In the genomic region with DNA sequence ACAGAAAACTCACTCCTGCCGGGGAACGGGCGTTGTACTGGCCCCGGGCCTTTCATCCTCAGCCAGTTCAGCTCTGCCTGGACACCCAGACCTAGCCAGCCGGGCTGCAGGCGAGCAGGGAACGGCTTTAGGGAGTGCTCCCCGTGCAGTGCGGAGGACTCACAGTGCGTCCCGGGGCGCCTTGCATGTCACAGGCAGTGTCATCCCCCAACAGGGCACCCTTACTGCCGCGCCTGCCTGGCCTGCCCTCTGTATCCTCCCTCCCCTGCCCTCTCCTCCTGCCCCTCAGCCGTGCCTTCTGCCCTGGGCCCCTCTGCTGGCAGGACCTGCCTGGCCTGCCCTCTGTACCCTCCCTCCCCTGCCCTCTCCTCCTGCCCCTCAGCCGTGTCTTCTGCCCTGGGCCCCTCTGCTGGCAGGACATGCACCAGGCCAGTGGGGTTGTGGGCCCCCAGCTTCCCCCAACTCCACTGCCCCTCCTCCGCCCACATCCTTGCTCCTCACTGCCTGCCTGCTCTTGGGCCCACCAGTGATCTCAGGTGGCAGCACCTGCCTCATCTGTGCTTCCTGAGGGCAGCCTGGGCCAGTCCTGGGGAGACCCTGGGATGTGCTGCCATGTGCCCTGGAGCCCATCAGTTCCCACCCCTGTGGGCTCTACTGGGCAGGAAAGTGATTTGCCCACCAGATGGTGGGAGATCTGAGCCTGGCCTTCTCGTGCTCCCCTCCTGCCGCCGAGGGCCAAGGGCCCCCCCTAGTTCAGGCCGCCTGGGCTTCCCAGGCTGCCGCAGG, we compare ENCODE assay signal across 28 cellular contexts. TPM values are rescaled to one million over a fixed set of nuclear protein-coding genes. Genes with fewer than 3 reads are reported as not detected.
DNase-seq lines count a peak whose midpoint lies in the region; ATAC-seq, FAIRE-seq and TF ChIP-seq lines count a peak whose summit lies in the region.
"Had no signal": no experiment of that assay in that cellular context is flagged by ENCODE, and none has a peak within 500 bp of the region (broad histone marks: within the 10 kb centered on the region; RNA-seq: fewer than 3 reads in every experiment).

No MANE protein-coding gene starts in this region.

- H3K4me2 ChIP-seq in A549, result no peak overlapping the region
- no peak overlapping the region for H3K4me2 ChIP-seq in mesenchymal stem cell (ENCODE audit: low read length, poor library complexity, severe bottlenecking)
- H3K4me2 ChIP-seq: KMS-11 had no signal

- no peak overlapping the region for H3K23ac ChIP-seq in mesenchymal stem cell (ENCODE audit: low read length in 2 of 2)

- peak overlapping the region; percentile 46 for H4K91ac ChIP-seq in mesenchymal stem cell (ENCODE audit: low read length)

- no peak for TF ChIP-seq RAD21 in A549 (conservative IDR thresholded peaks at IDR 0.05 in 1 of 2, IDR thresholded peaks at IDR 0.05 in 1 of 2)

- no peak overlapping the region for H2AK5ac ChIP-seq in mesenchymal stem cell (ENCODE audit: low read length, severe bottlenecking)

- H3K4me3 Mint-ChIP-seq in T-helper 17 cell, result no peak overlapping the region
- H3K4me3 Mint-ChIP-seq: B cell had no signal

- no peak overlapping the region for H2AFZ ChIP-seq in mesenchymal stem cell (ENCODE audit: low read depth, low read length)

- no peak for TF ChIP-seq POLR2A in A549 (IDR thresholded peaks at IDR 0.05; ENCODE audit: low read length)

- no peak overlapping the region for H2BK12ac ChIP-seq in mesenchymal stem cell (ENCODE audit: low read length in 2 of 2)

- peaks cover 16% of the 10 kb centered on the region; the same call in 2 of the 3 replicates for H3K4me1 ChIP-seq in A549
- H3K4me1 ChIP-seq in mesenchymal stem cell (ENCODE audit: control insufficient read depth, insufficient read depth, low read depth, low read length), result peaks cover 26% of the 10 kb centered on the region
- H3K4me1 ChIP-seq: foreskin keratinocyte, right lobe of liver had no signal

- H2BK120ac ChIP-seq in mesenchymal stem cell (ENCODE audit: low read depth, low read length), result no peak overlapping the region

- no peak overlapping the region for H3K14ac ChIP-seq in mesenchymal stem cell (ENCODE audit: low read length in 2 of 2)

- peaks cover 44% of the 10 kb centered on the region for H3K79me1 ChIP-seq in mesenchymal stem cell (replicated peaks; ENCODE audit: low read length, poor library complexity, severe bottlenecking)

- ATAC-seq in A549 (no peak), T-helper 17 cell (no peak), Right ventricle myocardium superior (ENCODE audit: poor library complexity) (no peak)
- ATAC-seq: foreskin keratinocyte, right lobe of liver had no signal

- H3K27ac Mint-ChIP-seq in T-helper 17 cell, result peak overlapping the region; percentile 41
- H3K27ac Mint-ChIP-seq: B cell had no signal

- no peak for FAIRE-seq in A549 (lab: Jason Lieb, UNC)

- no peak overlapping the region for H3K4ac ChIP-seq in mesenchymal stem cell (ENCODE audit: low read depth in 1 of 2, low read length in 2 of 2)

- POLR2A ChIA-PET in A549 (lab: Yijun Ruan, JAX), result no interaction called here

- intact Hi-C loops in Right ventricle myocardium superior (cut with DNase I), result loop anchor here (5.0 kb wide), 1 partner anchor 34 kb away; no protein-coding TSS in a partner anchor
- intact Hi-C loops in head of caudate nucleus (cut with DNase I), result loop anchor here (10.0 kb wide), 1 partner anchor 96 kb away; the partner anchor contains the start of gene ENTPD6

- H3K36me3 Mint-ChIP-seq in T-helper 17 cell (ENCODE audit: low read depth), result peaks cover 5% of the 10 kb centered on the region

- H4K8ac ChIP-seq in mesenchymal stem cell (ENCODE audit: low read length), result peak overlapping the region; percentile 31

- no peak for TF ChIP-seq EP300 in A549 (IDR thresholded peaks at IDR 0.05)

- H3K9me3 ChIP-seq in A549 (no peaks in the 10 kb centered on the region), T-helper 17 cell (ENCODE audit: control insufficient read depth, low read length, poor library complexity, severe bottlenecking) (no peaks in the 10 kb centered on the region), mesenchymal stem cell (ENCODE audit: control insufficient read depth, low read length) (no peaks in the 10 kb centered on the region)
- H3K9me3 ChIP-seq: ascending aorta, esophagus squamous epithelium, neutrophil, right lobe of liver, thyroid gland had no signal

- H3K27ac ChIP-seq in A549 (0 out of 6 replicates have a peak overlapping the region, but pooled peaks of 1 of the 2 experiments have one; percentile 1), mesenchymal stem cell (ENCODE audit: low read length, poor library complexity, severe bottlenecking) (no peak overlapping the region)
- H3K27ac ChIP-seq: foreskin keratinocyte, KMS-11, neutrophil, right lobe of liver, thyroid gland had no signal

- H3K4me1 Mint-ChIP-seq in T-helper 17 cell, result peaks cover 2% of the 10 kb centered on the region

- H3K18ac ChIP-seq in mesenchymal stem cell (ENCODE audit: low read depth in 1 of 2, low read length in 2 of 2), result no peak overlapping the region

- H3K9ac ChIP-seq in mesenchymal stem cell (ENCODE audit: low read length), result no peak overlapping the region
- H3K9ac ChIP-seq: KMS-11 had no signal

- 89% methylated on average over 19 of the region's 22 CpGs for WGBS in A549 (ENCODE audit: missing lambda C conversion rate)
- 94% methylated on average over 22 of the region's 22 CpGs for WGBS in mesenchymal stem cell

- TF ChIP-seq CTCF in A549 (IDR thresholded peaks at IDR 0.05), result no peak

- H2BK15ac ChIP-seq in mesenchymal stem cell (ENCODE audit: low read depth, poor library complexity, severe bottlenecking), result no peak overlapping the region

- CTCF ChIA-PET in A549 (lab: Yijun Ruan, JAX), result interaction anchor here (1.1 to 5.5 kb wide), 3 partner anchors 91 to 297 kb away, joined by 3 to 24 read pairs (median 4); no protein-coding TSS in a partner anchor

- H3K27me3 ChIP-seq in mesenchymal stem cell (ENCODE audit: control insufficient read depth in 1 of 2, insufficient read depth in 1 of 2, low read length in 2 of 2), result no peaks in the 10 kb centered on the region
- H3K27me3 ChIP-seq: ascending aorta, esophagus squamous epithelium, foreskin keratinocyte, neutrophil, right lobe of liver, thyroid gland had no signal

- H3K4me3 ChIP-seq in A549 (no peak overlapping the region), mesenchymal stem cell (ENCODE audit: insufficient read depth in 1 of 2, low read depth in 1 of 2, low read length in 2 of 2) (peak overlapping the region in 1 of 2 experiments; percentile 15)
- H3K4me3 ChIP-seq: ascending aorta, esophagus squamous epithelium, right lobe of liver, thyroid gland had no signal

- no peaks in the 10 kb centered on the region for H3K27me3 Mint-ChIP-seq in T-helper 17 cell
- H3K27me3 Mint-ChIP-seq: B cell had no signal

- no peak for DNase-seq in A549 (ENCODE audit: low read depth in 1 of 2, low spot score in 1 of 2)
- no peak for DNase-seq in T-helper 17 cell
- DNase-seq in Right ventricle myocardium superior, result peak; percentile 42
- no peak for DNase-seq in mesenchymal stem cell
- no peak for DNase-seq in NCI-H526 treated with DMSO at 0.1 percent for 48 hours (lab: John Stamatoyannopoulos, UW)
- no peak for DNase-seq in head of caudate nucleus
- no peak for DNase-seq in activated CD8-positive, alpha-beta memory T cell treated with anti-CD3 and anti-CD28 coated beads for 24 hours
- no peak for DNase-seq in COR-L47 (lab: John Stamatoyannopoulos, UW)
- DNase-seq: ACHN; activated CD4-positive, alpha-beta T cell treated with anti-CD3 and anti-CD28 coated beads for 4 hours; activated effector memory CD4-positive, alpha-beta T cell treated with anti-CD3 and anti-CD28 coated beads, Interleukin-2, amount 50 U/mL, for 16 hours; DMS153; esophagus squamous epithelium; foreskin keratinocyte; H7; hippocampal formation; MM.1S; NCI-H1105 treated with DMSO at 0.1 percent for 48 hours; NCI-H2029 treated with DMSO at 0.1 percent for 48 hours; NCI-H526; stimulated activated CD4-positive, alpha-beta T cell treated with anti-CD3 and anti-CD28 coated beads, Interleukin-12 subunit alpha, Interleukin-12 subunit beta, amount 100 ng/mL, for 4 hours; stimulated activated CD4-positive, alpha-beta T cell treated with anti-CD3 and anti-CD28 coated beads, Interleukin-2, amount 100 ng/mL, for 48 hours; thyroid gland had no signal

- H2BK5ac ChIP-seq in mesenchymal stem cell (ENCODE audit: low read depth, low read length, poor library complexity, severe bottlenecking), result no peak overlapping the region

- peaks cover 92 to 96% of the 10 kb centered on the region in 2 experiments for H3K36me3 ChIP-seq in mesenchymal stem cell (ENCODE audit: control insufficient read depth in 1 of 2, insufficient read depth in 2 of 2, low read depth in 1 of 2, low read length in 2 of 2)

TF ChIP-seq in A549, 52 proteins besides CTCF, POLR2A, EP300 and RAD21:
- TF ChIP-seq EHF (CRISPR knock-in tag; IDR thresholded peaks at IDR 0.05) (no peak), POLR2AphosphoS2 (conservative IDR thresholded peaks at IDR 0.05; ENCODE audit: low read length) (0 out of 2 replicates have a peak, but pooled peaks have one; percentile 51)
TF ChIP-seq in A549: peak in this region for 1.

RNA-seq across cellular contexts. Expression of gene PYGB, which starts 43.0 kb away (rescaled TPM):
- polyA plus RNA-seq in A549 (2011; rRNA removed) (100 and 113 TPM in 2 replicates), A549 (2017; fragmentation: RNase III; extraction: RNeasy Plus Mini Kit Qiagen cat#74134 plus additional on column Dnase treatment) (85.5 to 93.7 TPM (median 93.2 TPM) in 3 replicates)
- polyA plus RNA-seq in A549 (2012; cell fraction: cytosol; rRNA removed), result 80.7 and 98.5 TPM in 2 replicates
- polyA plus RNA-seq in A549 (2012; cell fraction: nucleus; rRNA removed), result 252 and 288 TPM in 2 replicates
- polyA minus RNA-seq in A549 (2011; rRNA and poly(A)+ RNA removed), result 178 and 188 TPM in 2 replicates
- total RNA-seq in T-helper 17 cell (10 to 100 TPM; 28.6 to 53.1 TPM), Right ventricle myocardium superior (170 TPM)
- polyA plus RNA-seq in mesenchymal stem cell (2013, experiment 1 of 2), result 50.3 TPM
- 48.3 TPM for polyA plus RNA-seq in mesenchymal stem cell (2013, experiment 2 of 2)
